20 cellular contexts compared by ENCODE assay signal in the genomic region with DNA sequence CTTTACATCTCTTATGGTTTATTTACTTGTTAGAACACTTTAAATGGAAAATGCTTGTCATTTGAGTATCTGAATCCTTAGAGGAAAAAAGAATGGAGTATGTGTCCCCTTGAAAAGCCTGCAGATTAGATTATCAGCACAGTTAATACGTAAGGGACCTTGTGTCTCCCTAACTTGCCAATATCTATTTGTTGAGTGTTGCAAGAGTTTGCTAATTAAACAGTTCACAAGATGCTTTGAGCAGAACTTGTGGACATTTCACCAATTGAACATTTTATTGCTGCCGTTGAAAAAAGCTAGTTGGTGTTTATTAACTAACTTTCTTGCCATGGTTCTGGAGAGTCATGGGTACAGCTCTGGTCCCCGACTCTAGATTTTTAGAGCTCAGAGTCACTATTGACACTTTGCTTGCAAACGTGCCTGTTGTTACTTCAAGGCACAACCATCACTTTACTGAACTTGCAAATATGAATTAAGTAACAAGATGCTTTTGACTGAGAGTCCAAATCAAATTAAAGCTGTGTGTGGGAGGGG.
"Had no signal": no experiment of that assay in that cellular context is flagged by ENCODE, and none has a peak within 500 bp of the region (broad histone marks: within the 10 kb centered on the region; RNA-seq: fewer than 3 reads in every experiment).

No MANE protein-coding gene starts in this region.

- H3K27me3 ChIP-seq: body of pancreas, tibial artery had no signal

- H3K4me1 ChIP-seq: left ventricle myocardium inferior, tibial artery had no signal

- H3K9me3 Mint-ChIP-seq: activated CD8-positive, alpha-beta T cell treated with anti-CD3 and anti-CD28 coated beads for 36 hours; activated naive CD4-positive, alpha-beta T cell treated with anti-CD3 and anti-CD28 coated beads, Interleukin-2, amount 10 ng/mL, durations not matched to agents 7 days and 5 days; dendritic cell treated with granulocyte-macrophage colony-stimulating factor and Interleukin-4, amounts not matched to agents 40 ng/mL and 50 ng/mL, for 4 days; mesothelial cell of epicardium; naive thymus-derived CD8-positive, alpha-beta T cell; stimulated activated naive CD8-positive, alpha-beta T cell treated with anti-CD3 and anti-CD28 coated beads, Interleukin-15, Interleukin-2, amounts not matched to agents 100 ng/mL and 50 ng/mL, for 24 hours; T-helper 1 cell treated with Interleukin-12 subunit alpha and Interleukin-12 subunit beta and Interleukin-4 antibody, amounts not matched to agents 30 μg/mL and 1 μg/mL, for 36 hours had no signal

- ATAC-seq: activated CD8-positive, alpha-beta memory T cell treated with anti-CD3 and anti-CD28 coated beads, Interleukin-2, amount 10 ng/mL, durations not matched to agents 7 days and 5 days; activated CD8-positive, alpha-beta T cell treated with anti-CD3 and anti-CD28 coated beads for 36 hours; body of pancreas had no signal

- H3K27me3 Mint-ChIP-seq: activated CD8-positive, alpha-beta memory T cell treated with anti-CD3 and anti-CD28 coated beads, Interleukin-2, amount 10 ng/mL, durations not matched to agents 7 days and 5 days; dendritic cell treated with granulocyte-macrophage colony-stimulating factor and Interleukin-4, amounts not matched to agents 40 ng/mL and 50 ng/mL, for 4 days had no signal

- H3K4me3 Mint-ChIP-seq: activated CD8-positive, alpha-beta memory T cell treated with anti-CD3 and anti-CD28 coated beads, Interleukin-2, amount 10 ng/mL, durations not matched to agents 7 days and 5 days; activated CD8-positive, alpha-beta T cell treated with anti-CD3 and anti-CD28 coated beads for 36 hours; activated naive CD4-positive, alpha-beta T cell treated with anti-CD3 and anti-CD28 coated beads, Interleukin-2, amount 10 ng/mL, durations not matched to agents 7 days and 5 days; dendritic cell treated with granulocyte-macrophage colony-stimulating factor and Interleukin-4, amounts not matched to agents 40 ng/mL and 50 ng/mL, for 4 days; mesothelial cell of epicardium; stimulated activated naive CD8-positive, alpha-beta T cell treated with anti-CD3 and anti-CD28 coated beads, Interleukin-15, Interleukin-2, amounts not matched to agents 100 ng/mL and 50 ng/mL, for 24 hours had no signal

- DNase-seq: activated CD8-positive, alpha-beta memory T cell treated with anti-CD3 and anti-CD28 coated beads, Interleukin-2, amount 10 ng/mL, durations not matched to agents 7 days and 5 days; activated CD8-positive, alpha-beta T cell treated with anti-CD3 and anti-CD28 coated beads for 36 hours; activated effector memory CD4-positive, alpha-beta T cell treated with anti-CD3 and anti-CD28 coated beads, Interleukin-2, amount 50 U/mL, for 16 hours; activated naive CD4-positive, alpha-beta T cell treated with anti-CD3 and anti-CD28 coated beads, Interleukin-2, amount 10 ng/mL, durations not matched to agents 7 days and 5 days; activated T-cell treated with anti-CD3 and anti-CD28 coated beads for 4 hours; anterior cingulate cortex; body of pancreas; effector CD4-positive, alpha-beta T cell; foreskin fibroblast; kidney; left ventricle myocardium inferior; mammary epithelial cell; naive thymus-derived CD8-positive, alpha-beta T cell; stimulated activated CD4-positive, alpha-beta T cell treated with anti-CD3 and anti-CD28 coated beads, Interleukin-1b, Interleukin-23, amount 100 ng/mL, for 48 hours; tibial artery had no signal

- H3K27ac ChIP-seq: body of pancreas, left ventricle myocardium inferior, tibial artery had no signal

- H3K4me3 ChIP-seq: body of pancreas, left ventricle myocardium inferior, tibial artery had no signal

- FAIRE-seq: endometrium, kidney had no signal

- H3K36me3 ChIP-seq: left ventricle myocardium inferior, tibial artery had no signal

- H3K27ac Mint-ChIP-seq: activated CD8-positive, alpha-beta memory T cell treated with anti-CD3 and anti-CD28 coated beads, Interleukin-2, amount 10 ng/mL, durations not matched to agents 7 days and 5 days; activated CD8-positive, alpha-beta T cell treated with anti-CD3 and anti-CD28 coated beads for 36 hours; dendritic cell treated with granulocyte-macrophage colony-stimulating factor and Interleukin-4, amounts not matched to agents 40 ng/mL and 50 ng/mL, for 4 days; mesothelial cell of epicardium; naive thymus-derived CD8-positive, alpha-beta T cell; stimulated activated naive CD8-positive, alpha-beta T cell treated with anti-CD3 and anti-CD28 coated beads, Interleukin-15, Interleukin-2, amounts not matched to agents 100 ng/mL and 50 ng/mL, for 24 hours; T-helper 1 cell treated with Interleukin-12 subunit alpha and Interleukin-12 subunit beta and Interleukin-4 antibody, amounts not matched to agents 30 μg/mL and 1 μg/mL, for 36 hours had no signal

- H3K9me3 ChIP-seq: body of pancreas, left ventricle myocardium inferior, tibial artery had no signal

- H3K36me3 Mint-ChIP-seq: mesothelial cell of epicardium; naive thymus-derived CD8-positive, alpha-beta T cell had no signal
